8 cellular contexts compared by ENCODE assay signal in the genomic region with DNA sequence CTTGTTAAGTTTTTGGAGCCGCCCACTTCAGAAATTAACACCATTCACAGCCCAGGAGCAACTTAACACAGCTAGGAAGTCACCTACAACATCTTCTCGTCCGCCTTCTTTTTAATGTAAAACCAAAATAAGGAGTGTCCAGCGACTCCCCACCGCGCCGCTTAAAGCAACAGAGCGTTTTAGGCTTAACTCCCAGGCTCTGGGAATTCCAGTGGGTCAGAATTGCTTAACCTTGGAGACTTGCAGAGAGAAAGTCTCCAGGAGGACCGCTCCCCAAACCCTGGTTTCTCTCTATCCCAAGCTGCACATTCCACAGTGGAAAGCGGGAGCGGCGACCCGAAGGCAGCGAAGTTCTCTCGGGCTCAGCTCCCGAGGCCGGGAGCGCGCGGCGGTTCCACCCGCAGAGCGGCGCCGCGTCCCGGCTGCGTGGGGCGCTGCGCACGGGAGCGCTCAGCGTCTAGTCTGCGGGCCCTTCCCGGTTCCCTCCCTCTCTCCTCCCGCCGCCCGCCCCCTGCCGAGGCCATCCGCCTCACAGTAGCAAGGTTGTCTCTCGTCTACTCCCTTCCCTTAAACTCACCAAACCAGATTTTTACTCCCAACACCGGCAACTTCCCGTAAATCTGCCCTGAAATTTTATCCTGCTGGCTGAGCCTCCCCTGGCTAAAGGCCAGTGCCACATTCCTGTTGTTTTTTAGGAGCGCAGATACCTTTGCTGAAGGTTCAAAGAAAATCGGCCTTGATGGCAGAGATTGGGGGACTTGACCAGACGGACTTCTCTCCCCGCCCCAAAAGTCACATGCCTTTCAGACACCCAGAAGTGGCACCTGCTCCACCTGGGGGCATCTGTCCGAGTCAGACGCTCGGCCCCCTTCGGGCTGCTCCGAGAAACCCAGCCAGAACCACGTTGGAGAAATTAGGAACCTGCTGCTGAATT. TPM values are rescaled to one million over a fixed set of nuclear protein-coding genes. Genes with fewer than 3 reads are reported as not detected.
DNase-seq lines count a peak whose midpoint lies in the region; ATAC-seq and TF ChIP-seq lines count a peak whose summit lies in the region.

A gene (minus strand): TSS at position 464 of the 934 bp plus-strand sequence. CDS start 190,971 bp downstream, outside the sequence.

- intact Hi-C loops in heart left ventricle (cut with DNase I): no loop called here

- H3K79me2 ChIP-seq in parathyroid adenoma: peaks cover 18% of the 10 kb centered on the region

- H3K4me1 Mint-ChIP-seq in activated naive CD8-positive, alpha-beta T cell (ENCODE audit: low read depth): peaks cover 23% of the 10 kb centered on the region

- H3K9ac ChIP-seq in parathyroid adenoma: peak within 1 kb of the TSS; percentile 97

- H3K4me3 ChIP-seq in heart left ventricle: peak within 1 kb of the TSS; percentile 10 to 70 (median 53)
- peak within 1 kb of the TSS; percentile 94 for H3K4me3 ChIP-seq in parathyroid adenoma (ENCODE audit: low read depth, low read length)

- peak within 1 kb of the TSS; percentile 92 for H3K4me2 ChIP-seq in parathyroid adenoma (ENCODE audit: low read length)

- H3K36me3 ChIP-seq in heart left ventricle (no peaks in the 10 kb centered on the region), parathyroid adenoma (ENCODE audit: control insufficient read depth, insufficient read depth, low read length) (no peaks in the 10 kb centered on the region)

- peak within 1 kb of the TSS; percentile 93 for H3K4me3 Mint-ChIP-seq in activated naive CD8-positive, alpha-beta T cell

- peaks cover 0 to 23% (median 3%) of the 10 kb centered on the region in 12 donors for H3K4me1 ChIP-seq in heart left ventricle
- peaks cover 7% of the 10 kb centered on the region for H3K4me1 ChIP-seq in parathyroid adenoma

- H3K27me3 ChIP-seq in heart left ventricle (peaks cover 0 to 31% (median 7%) of the 10 kb centered on the region in 9 donors), parathyroid adenoma (ENCODE audit: control insufficient read depth, insufficient read depth, low read length) (no peaks in the 10 kb centered on the region)

- H3K9me3 ChIP-seq in heart left ventricle: no peaks in the 10 kb centered on the region
- H3K9me3 ChIP-seq in parathyroid adenoma (ENCODE audit: control insufficient read depth, low read length): no peaks in the 10 kb centered on the region

- DNase-seq in Ammon's horn (ENCODE audit: low spot score): peak; percentile 59
- peak; percentile 63 for DNase-seq in NCI-H748 (lab: John Stamatoyannopoulos, UW; ENCODE audit: unreplicated experiment)
- peak; percentile 29 to 85 (median 57) for DNase-seq in heart left ventricle
- no peak for DNase-seq in UCSD-AML1 (lab: John Stamatoyannopoulos, UW; ENCODE audit: unreplicated experiment)

- H3K36me3 Mint-ChIP-seq in activated naive CD8-positive, alpha-beta T cell: no peaks in the 10 kb centered on the region

- TF ChIP-seq POLR2A in heart left ventricle (IDR thresholded peaks at IDR 0.05): no peak

- TF ChIP-seq CTCF in heart left ventricle (IDR thresholded peaks at IDR 0.05) (peak in 2 of 12 donors; percentile 10 to 21), parathyroid adenoma (IDR thresholded peaks at IDR 0.05) (peak; percentile 6)

- H3K27ac Mint-ChIP-seq in activated naive CD8-positive, alpha-beta T cell: peak within 1 kb of the TSS; percentile 64

- H3K27ac ChIP-seq in heart left ventricle: peak within 1 kb of the TSS in 10 of 12 donors; percentile 17 to 96 (median 56)
- peak within 1 kb of the TSS; percentile 100 for H3K27ac ChIP-seq in parathyroid adenoma

- peak within 1 kb of the TSS; percentile 84 for H2AFZ ChIP-seq in parathyroid adenoma

- 2 to 3% (median 3%) methylated on average over 38 to 53 of the region's 53 CpGs for WGBS in heart left ventricle, 4 donors

- peaks cover 11% of the 10 kb centered on the region for H3K27me3 Mint-ChIP-seq in activated naive CD8-positive, alpha-beta T cell

- no peaks in the 10 kb centered on the region for H3K9me3 Mint-ChIP-seq in activated naive CD8-positive, alpha-beta T cell (ENCODE audit: low read depth)

- ATAC-seq in GM18868 (IDR thresholded peaks at IDR 0.05; ENCODE audit: unreplicated experiment) (peak; percentile 47), HG03064 (IDR thresholded peaks at IDR 0.05; ENCODE audit: low read depth, unreplicated experiment) (peak; percentile 43), heart left ventricle (peak; percentile 42 to 93 (median 90))

RNA-seq across cellular contexts. Expression of the gene that starts here (rescaled TPM):
- 10 to 100 TPM in 2 of 9 donors, 1 to 10 TPM in 6, under 1 TPM in 1; 1.00 to 29.9 (median 3.8) TPM for total RNA-seq in heart left ventricle
- polyA plus RNA-seq in heart left ventricle: under 1 TPM; 0.50 to 0.91 TPM
